ENCODE assay signal across 16 cellular contexts in genomic region chr13:100984349-100984748, GRCh38.
DNase-seq lines count a peak whose midpoint lies in the region; ATAC-seq lines count a peak whose summit lies in the region.
"Had no signal": no experiment of that assay in that cellular context is flagged by ENCODE, and none has a peak within 500 bp of the region (broad histone marks: within the 10 kb centered on the region; RNA-seq: fewer than 3 reads in every experiment).

No MANE protein-coding gene starts in this region.

- peak; percentile 38 for ATAC-seq in GM18867 (IDR thresholded peaks at IDR 0.05; ENCODE audit: unreplicated experiment)
- no peak for ATAC-seq in GM19035 (IDR thresholded peaks at IDR 0.05; ENCODE audit: unreplicated experiment)
- ATAC-seq: PC-3, SK-N-SH treated with all-trans-retinoic acid at 6 μM for 48 hours had no signal

- DNase-seq in NCI-H2107 (lab: John Stamatoyannopoulos, UW) (peak; percentile 5), astrocyte of the hippocampus (ENCODE audit: low read depth, low spot score) (peak; percentile 71), kidney tubule cell (ENCODE audit: low spot score) (peak; percentile 44), T-helper 9 cell (no peak)
- no peak for DNase-seq in activated naive CD4-positive, alpha-beta T cell treated with Interleukin-2 at 50 U/mL for 16 hours
- DNase-seq: CD8-positive, alpha-beta memory T cell; DMS53; MM.1S; NCI-H1092; NCI-H146; PC-3; RPMI8226; SHP77 treated with DMSO at 0.1 percent for 48 hours had no signal

Comparison
In these comparisons a context has a peak if more than half of its experiments do, and no peak if none do; other contexts are left out.
1. DNase-seq: peak in NCI-H2107 (single experiment), astrocyte of the hippocampus (single experiment) and kidney tubule cell (single experiment); none in activated naive CD4-positive, alpha-beta T cell treated with Interleukin-2 at 50 U/mL for 16 hours (single experiment) and T-helper 9 cell (single experiment).